ENCODE assay signal across 12 cellular contexts in genomic region chr11:96134622-96135021, GRCh38.
DNase-seq lines count a peak whose midpoint lies in the region; ATAC-seq, FAIRE-seq and TF ChIP-seq lines count a peak whose summit lies in the region.
"Had no signal": no experiment of that assay in that cellular context is flagged by ENCODE, and none has a peak within 500 bp of the region (broad histone marks: within the 10 kb centered on the region; RNA-seq: fewer than 3 reads in every experiment).

No MANE protein-coding gene starts in this region.

- POLR2A ChIA-PET in endothelial cell of umbilical vein (lab: Charles Lee): no interaction called here

- no peaks in the 10 kb centered on the region for H3K9me1 ChIP-seq in endothelial cell of umbilical vein (replicated peaks; ENCODE audit: control insufficient read depth, extremely low read depth, insufficient read depth, low read length)

- H3K27me3 ChIP-seq in endothelial cell of umbilical vein (ENCODE audit: control insufficient read depth in 2 of 2, insufficient read depth in 2 of 2, low read length in 2 of 2) (no peaks in the 10 kb centered on the region), small intestine (ENCODE audit: control insufficient read depth in 2 of 2, insufficient read depth in 2 of 2, low read length in 2 of 2) (no peaks in the 10 kb centered on the region), Peyer's patch (no peaks in the 10 kb centered on the region), SJCRH30 (no peaks in the 10 kb centered on the region)

- no peaks in the 10 kb centered on the region for H4K20me1 ChIP-seq in endothelial cell of umbilical vein (replicated peaks; ENCODE audit: control insufficient read depth, extremely low read depth, insufficient read depth, low read length)

- 0% methylated on average over 1 of the region's 1 CpG for WGBS in small intestine, 3 donors

- H3K9me3 ChIP-seq in endothelial cell of umbilical vein (replicated peaks; ENCODE audit: control insufficient read depth, insufficient read depth, low read length) (no peaks in the 10 kb centered on the region), small intestine (ENCODE audit: control insufficient read depth, low read depth) (no peaks in the 10 kb centered on the region), Peyer's patch (no peaks in the 10 kb centered on the region), SJCRH30 (replicated peaks) (no peaks in the 10 kb centered on the region)

- peaks cover 13% of the 10 kb centered on the region for H3K4me1 ChIP-seq in endothelial cell of umbilical vein (ENCODE audit: control insufficient read depth, extremely low read depth, insufficient read depth, low read length)
- peaks cover 0 to 5% of the 10 kb centered on the region in 2 donors for H3K4me1 ChIP-seq in small intestine (ENCODE audit: control insufficient read depth in 2 of 2, insufficient read depth in 1 of 2, low read depth in 1 of 2, low read length in 1 of 2)
- H3K4me1 ChIP-seq in Peyer's patch: peaks cover 0 to 18% (median 0%) of the 10 kb centered on the region in 4 donors
- H3K4me1 ChIP-seq in SJCRH30: no peaks in the 10 kb centered on the region

- dilution Hi-C loops in endothelial cell of umbilical vein (cut with MboI; ENCODE audit: extremely low pct_ligation_motif_present, low sequenced_read_pairs): no loop called here

- DNase-seq in NOMO-1 (lab: John Stamatoyannopoulos, UW; ENCODE audit: unreplicated experiment in 2 of 2): peak; percentile 12 to 88
- DNase-seq in NOMO-1 treated with dmso at 0.1 percent for 144 hours (lab: John Stamatoyannopoulos, UW; ENCODE audit: unreplicated experiment): no peak
- DNase-seq in LoVo (ENCODE audit: low spot score): peak; percentile 56
- peak; percentile 64 for DNase-seq in endothelial cell of umbilical vein (ENCODE audit: low read depth, low spot score)
- peak; percentile 49 for DNase-seq in small intestine
- no peak for DNase-seq in Peyer's patch
- DNase-seq in SJCRH30: no peak
- DNase-seq: Karpas-422 had no signal

- H3K27ac ChIP-seq in endothelial cell of umbilical vein (ENCODE audit: insufficient read depth, low read depth, low read length) (no peak overlapping the region), small intestine (ENCODE audit: low read depth in 1 of 2, low read length in 1 of 2) (peak overlapping the region in 1 of 2 donors; percentile 45), Peyer's patch (peak overlapping the region in 1 of 4 donors; percentile 32), SJCRH30 (no peak overlapping the region)
- H3K27ac ChIP-seq: RWPE1 had no signal

- H3K4me2 ChIP-seq in endothelial cell of umbilical vein (ENCODE audit: insufficient read depth, low read length): no peak overlapping the region

- H3K36me3 ChIP-seq in endothelial cell of umbilical vein (ENCODE audit: control insufficient read depth in 2 of 2, extremely low read depth in 1 of 2, insufficient read depth in 2 of 2, low read length in 2 of 2): no peaks in the 10 kb centered on the region
- H3K36me3 ChIP-seq in small intestine (ENCODE audit: control insufficient read depth in 2 of 2, insufficient read depth in 2 of 2, low read length in 2 of 2): no peaks in the 10 kb centered on the region
- no peaks in the 10 kb centered on the region for H3K36me3 ChIP-seq in Peyer's patch
- H3K36me3 ChIP-seq in SJCRH30: no peaks in the 10 kb centered on the region

- no TSS peak for BruUV-seq in endothelial cell of umbilical vein (replicated peaks; lab: Mats Ljungman, UMichigan)

- H3K4me3 ChIP-seq in endothelial cell of umbilical vein (replicated peaks in 1 of 3; ENCODE audit: insufficient read depth in 1 of 3, low read depth in 1 of 3, low read length in 3 of 3) (no peak overlapping the region), small intestine (ENCODE audit: low read depth in 1 of 2, low read length in 2 of 2) (no peak overlapping the region), Peyer's patch (no peak overlapping the region), SJCRH30 (no peak overlapping the region)

- intact Hi-C loops in endothelial cell of umbilical vein (cut with micrococcal nuclease): no loop called here

- ATAC-seq in GM21381 (IDR thresholded peaks at IDR 0.05; ENCODE audit: unreplicated experiment): no peak
- ATAC-seq: left lobe of liver had no signal

- H2AFZ ChIP-seq in endothelial cell of umbilical vein (ENCODE audit: low read depth, low read length): no peak overlapping the region

- no peaks in the 10 kb centered on the region for H3K79me2 ChIP-seq in endothelial cell of umbilical vein (ENCODE audit: control insufficient read depth, insufficient read depth, low read length)

- CTCF ChIA-PET in endothelial cell of umbilical vein (lab: Charles Lee): interaction anchor here (1.0 to 1.1 kb wide), 2 partner anchors 8 to 67 kb away, joined by 3 to 4 read pairs; no protein-coding TSS in a partner anchor

- no peak for TF ChIP-seq CTCF in endothelial cell of umbilical vein (IDR thresholded peaks at IDR 0.05; ENCODE audit: extremely low read depth in 1 of 2, insufficient read depth in 1 of 2, low read depth in 1 of 2, low read length in 2 of 2)
- no peak for TF ChIP-seq CTCF in Peyer's patch (IDR thresholded peaks at IDR 0.05)

- TF ChIP-seq POLR2A in endothelial cell of umbilical vein (IDR thresholded peaks at IDR 0.05; ENCODE audit: low read depth, low read length) (no peak), Peyer's patch (IDR thresholded peaks at IDR 0.05) (no peak)

- FAIRE-seq in endothelial cell of umbilical vein (lab: Jason Lieb, UNC) (no peak), small intestine (lab: Jason Lieb, UNC) (no peak)
- FAIRE-seq: A204.1 had no signal

- H3K9ac ChIP-seq in endothelial cell of umbilical vein (replicated peaks; ENCODE audit: extremely low read depth, insufficient read depth, low read length): no peak overlapping the region

TF ChIP-seq in endothelial cell of umbilical vein, 7 proteins besides CTCF, POLR2A, EP300 and RAD21:
- no peak for TF ChIP-seq EZH2 (IDR thresholded peaks at IDR 0.05; ENCODE audit: borderline replicate concordance, low read depth, low read length, severe bottlenecking)
- no peak for TF ChIP-seq FOS (IDR thresholded peaks at IDR 0.05; ENCODE audit: borderline replicate concordance, insufficient read depth, low read length)
- no peak for TF ChIP-seq GATA2 (IDR thresholded peaks at IDR 0.05; ENCODE audit: insufficient read depth, insufficient read length, low read depth, low read length)
- TF ChIP-seq MAX (IDR thresholded peaks at IDR 0.05; ENCODE audit: insufficient read depth, insufficient read length): no peak
- no peak for TF ChIP-seq JUN (IDR thresholded peaks at IDR 0.05; ENCODE audit: borderline replicate concordance, insufficient read depth, insufficient read length, low read depth)
- no peak for TF ChIP-seq MYC (IDR thresholded peaks at IDR 0.05; ENCODE audit: low read depth, low read length)
- no peak for TF ChIP-seq POLR2AphosphoS5 (IDR thresholded peaks at IDR 0.05; ENCODE audit: insufficient read depth, low read depth, low read length)

Comparison
In these comparisons a context has a peak if more than half of its experiments do, and no peak if none do; other contexts are left out.
1. DNase-seq: peak in NOMO-1 (2 of 2), LoVo (single experiment), endothelial cell of umbilical vein (single experiment) and small intestine (single experiment); none in NOMO-1 treated with dmso at 0.1 percent for 144 hours (single experiment), Peyer's patch (0 of 3) and SJCRH30 (0 of 2).